13 cellular contexts compared by ENCODE assay signal in the genomic region with DNA sequence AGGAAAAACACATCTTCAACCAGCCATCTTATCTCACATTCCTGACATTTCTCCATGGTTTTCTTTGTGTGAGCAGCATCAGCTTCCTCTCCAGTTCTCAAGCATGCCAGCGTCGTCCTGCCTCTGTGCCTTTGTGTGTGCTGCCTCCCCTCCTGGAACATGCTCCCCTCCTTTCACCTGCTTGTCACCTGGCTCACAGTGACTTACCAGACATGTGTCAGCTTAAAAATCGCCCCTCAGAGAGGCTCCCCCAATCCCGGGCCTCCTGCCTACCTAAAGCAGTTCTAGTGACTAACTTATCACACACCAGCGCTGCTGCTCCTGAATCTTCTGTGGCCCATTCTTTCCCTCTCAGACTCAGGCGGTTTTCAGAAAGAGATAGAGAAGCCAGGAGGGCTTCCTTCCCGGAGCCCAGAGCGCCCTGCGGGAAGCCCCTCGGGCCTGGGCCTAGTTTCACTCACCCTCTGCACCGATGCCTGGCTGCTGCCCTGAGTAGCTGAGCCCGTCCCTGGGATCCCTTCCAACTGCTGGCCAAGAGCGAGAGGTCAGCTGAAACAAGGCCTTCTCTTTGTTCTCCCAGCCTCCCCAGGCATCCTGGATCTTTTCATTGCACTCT. TPM values are rescaled to one million over a fixed set of nuclear protein-coding genes. Genes with fewer than 3 reads are reported as not detected.
DNase-seq lines count a peak whose midpoint lies in the region; ATAC-seq and TF ChIP-seq lines count a peak whose summit lies in the region.
"Had no signal": no experiment of that assay in that cellular context is flagged by ENCODE, and none has a peak within 500 bp of the region (broad histone marks: within the 10 kb centered on the region; RNA-seq: fewer than 3 reads in every experiment).

No MANE protein-coding gene starts in this region.

- H3K4me3 ChIP-seq in neural progenitor cell: no peak overlapping the region
- no peak overlapping the region for H3K4me3 ChIP-seq in left lung

- no peak overlapping the region for H3K4me3 Mint-ChIP-seq in neural progenitor cell
- H3K4me3 Mint-ChIP-seq: activated naive CD8-positive, alpha-beta T cell treated with anti-CD3 and anti-CD28 coated beads, Interleukin-2, amount 10 ng/mL, durations not matched to agents 7 days and 5 days; natural killer cell treated with Interleukin-12 subunit alpha and Interleukin-12 subunit beta and Interleukin-15 and Interleukin-18, amount 100 ng/mL, for 72 hours had no signal

- peaks cover 10% of the 10 kb centered on the region for H3K4me1 ChIP-seq in neural progenitor cell
- no peaks in the 10 kb centered on the region for H3K4me1 ChIP-seq in left lung

- no peaks in the 10 kb centered on the region for H4K20me1 ChIP-seq in neural progenitor cell (ENCODE audit: low read depth)

- H3K27ac ChIP-seq in neural progenitor cell (no peak overlapping the region), left lung (no peak overlapping the region)
- H3K27ac ChIP-seq: RWPE1 had no signal

- H3K27me3 ChIP-seq in neural progenitor cell: no peaks in the 10 kb centered on the region
- H3K27me3 ChIP-seq in left lung: no peaks in the 10 kb centered on the region

- H3K4me1 Mint-ChIP-seq in neural progenitor cell: peaks cover 19% of the 10 kb centered on the region
- H3K4me1 Mint-ChIP-seq: activated naive CD8-positive, alpha-beta T cell treated with anti-CD3 and anti-CD28 coated beads, Interleukin-2, amount 10 ng/mL, durations not matched to agents 7 days and 5 days had no signal

- ATAC-seq in left cardiac atrium: peak in 1 of 2 donors; percentile 37
- ATAC-seq in GM21825 (IDR thresholded peaks at IDR 0.05; ENCODE audit: unreplicated experiment): no peak
- no peak for ATAC-seq in left lung
- ATAC-seq: natural killer cell treated with Interleukin-12 subunit alpha and Interleukin-12 subunit beta and Interleukin-15 and Interleukin-18, amount 100 ng/mL, for 72 hours had no signal

- H3K79me2 ChIP-seq in neural progenitor cell (ENCODE audit: low read depth): no peaks in the 10 kb centered on the region

- H3K4me2 ChIP-seq in neural progenitor cell: no peak overlapping the region

- no peak overlapping the region for H3K9ac ChIP-seq in neural progenitor cell

- peak overlapping the region; percentile 99 for H3K27ac Mint-ChIP-seq in neural progenitor cell
- H3K27ac Mint-ChIP-seq: activated naive CD8-positive, alpha-beta T cell treated with anti-CD3 and anti-CD28 coated beads, Interleukin-2, amount 10 ng/mL, durations not matched to agents 7 days and 5 days; natural killer cell treated with Interleukin-12 subunit alpha and Interleukin-12 subunit beta and Interleukin-15 and Interleukin-18, amount 100 ng/mL, for 72 hours had no signal

- H3K9me3 Mint-ChIP-seq in neural progenitor cell: peaks cover 19% of the 10 kb centered on the region
- H3K9me3 Mint-ChIP-seq: natural killer cell treated with Interleukin-12 subunit alpha and Interleukin-12 subunit beta and Interleukin-15 and Interleukin-18, amount 100 ng/mL, for 72 hours had no signal

- H3K9me3 ChIP-seq in neural progenitor cell (ENCODE audit: low read depth) (no peaks in the 10 kb centered on the region), left lung (peaks cover 0 to 5% of the 10 kb centered on the region in 2 donors)

- DNase-seq in EH (ENCODE audit: low read depth) (peak; percentile 3), anterior cingulate cortex (lab: John Stamatoyannopoulos, UW) (peak in 53 of 58 donors; percentile 14 to 91 (median 69)), left cardiac atrium (peak; percentile 34), neural progenitor cell (ENCODE audit: low spot score) (peak; percentile 37), left lung (no peak)
- DNase-seq in stimulated activated CD4-positive, alpha-beta T cell treated with anti-CD3 and anti-CD28 coated beads, Interleukin-2, amount 100 ng/mL, for 48 hours: no peak
- no peak for DNase-seq in activated CD8-positive, alpha-beta memory T cell treated with anti-CD3 and anti-CD28 coated beads for 24 hours
- DNase-seq: activated naive CD8-positive, alpha-beta T cell treated with anti-CD3 and anti-CD28 coated beads, Interleukin-2, amount 10 ng/mL, durations not matched to agents 7 days and 5 days; DMS79 treated with DMSO at 0.1 percent for 48 hours; NCI-H1105 treated with DMSO at 0.1 percent for 48 hours had no signal

- H3K36me3 ChIP-seq in neural progenitor cell (no peaks in the 10 kb centered on the region), left lung (no peaks in the 10 kb centered on the region)

- H3K27me3 Mint-ChIP-seq in neural progenitor cell (ENCODE audit: insufficient read depth, low read depth): no peaks in the 10 kb centered on the region

- H3F3A ChIP-seq in neural progenitor cell (ENCODE audit: low read depth): no peaks in the 10 kb centered on the region

- peak overlapping the region; percentile 100 for H2AFZ ChIP-seq in neural progenitor cell (replicated peaks)

- intact Hi-C loops in left cardiac atrium (cut with DNase I) (no loop called here), left lung (cut with DNase I) (no loop called here)

- no peak for TF ChIP-seq CTCF in neural progenitor cell (IDR thresholded peaks at IDR 0.05)
- no peak for TF ChIP-seq CTCF in left lung (IDR thresholded peaks at IDR 0.05)

- H3K36me3 Mint-ChIP-seq in neural progenitor cell: peaks cover 2% of the 10 kb centered on the region
- H3K36me3 Mint-ChIP-seq: activated naive CD8-positive, alpha-beta T cell treated with anti-CD3 and anti-CD28 coated beads, Interleukin-2, amount 10 ng/mL, durations not matched to agents 7 days and 5 days; natural killer cell treated with Interleukin-12 subunit alpha and Interleukin-12 subunit beta and Interleukin-15 and Interleukin-18, amount 100 ng/mL, for 72 hours had no signal

RNA-seq across cellular contexts. Expression of gene MVB12B, which starts 51.1 kb away (rescaled TPM):
- total RNA-seq in left cardiac atrium: 10 to 100 TPM in 1 of 2 donors, 1 to 10 TPM in 1; 9.7 to 12.3 TPM
- total RNA-seq in neural progenitor cell (ENCODE audit: low replicate concordance): 16.1 and 18.4 TPM in 2 replicates
- total RNA-seq in left lung: 10 to 100 TPM; 23.4 to 25.3 TPM

Comparison
In these comparisons a context has a peak if more than half of its experiments do, and no peak if none do; other contexts are left out.
1. DNase-seq: peak in EH (single experiment), anterior cingulate cortex (53 of 58), left cardiac atrium (single experiment) and neural progenitor cell (single experiment); none in stimulated activated CD4-positive, alpha-beta T cell treated with anti-CD3 and anti-CD28 coated beads, Interleukin-2, amount 100 ng/mL, for 48 hours (0 of 2), activated CD8-positive, alpha-beta memory T cell treated with anti-CD3 and anti-CD28 coated beads for 24 hours (single experiment) and left lung (0 of 2).